ENCODE assay signal across 13 cellular contexts in genomic region chr16:50196736-50197135, GRCh38. TPM values are rescaled to one million over a fixed set of nuclear protein-coding genes. Genes with fewer than 3 reads are reported as not detected.
DNase-seq lines count a peak whose midpoint lies in the region; ATAC-seq, FAIRE-seq and TF ChIP-seq lines count a peak whose summit lies in the region.
"Had no signal": no experiment of that assay in that cellular context is flagged by ENCODE, and none has a peak within 500 bp of the region (broad histone marks: within the 10 kb centered on the region; RNA-seq: fewer than 3 reads in every experiment).

No MANE protein-coding gene starts in this region.

- no peaks in the 10 kb centered on the region for H3K9me3 Mint-ChIP-seq in CD4-positive, alpha-beta T cell
- H3K9me3 Mint-ChIP-seq in activated CD8-positive, alpha-beta T cell treated with anti-CD3 and anti-CD28 coated beads for 36 hours, result no peaks in the 10 kb centered on the region
- no peaks in the 10 kb centered on the region for H3K9me3 Mint-ChIP-seq in immature natural killer cell

- no peak for TF ChIP-seq CTCF in CD4-positive, alpha-beta T cell (IDR thresholded peaks at IDR 0.05)
- TF ChIP-seq CTCF in activated CD8-positive, alpha-beta T cell treated with anti-CD3 and anti-CD28 coated beads for 36 hours (IDR thresholded peaks at IDR 0.05), result no peak
- TF ChIP-seq CTCF in heart left ventricle (IDR thresholded peaks at IDR 0.05), result no peak

- POLR2A ChIA-PET in CD4-positive, alpha-beta T cell (lab: Charles Lee), result interaction anchor here (0.6 to 1.8 kb wide), 9 partner anchors 9 to 172 kb away, joined by 3 to 10 read pairs (median 5); partner anchors contain the start of genes CNEP1R1 and TENT4B
- POLR2A ChIA-PET in activated CD8-positive, alpha-beta T cell treated with anti-CD3 and anti-CD28 coated beads for 36 hours (lab: Charles Lee), result interaction anchor here (0.6 to 1.0 kb wide), 2 partner anchors 24 to 44 kb away, joined by 3 read pairs; partner anchors contain the start of gene TENT4B

- H3K4me1 ChIP-seq in heart left ventricle, result peaks cover 0 to 57% (median 17%) of the 10 kb centered on the region in 12 donors
- H3K4me1 ChIP-seq: uterus had no signal

- intact Hi-C loops in CD4-positive, alpha-beta T cell (cut with DNase I, micrococcal nuclease), result loop anchor here in 1 of 2 experiments (5.0 kb wide), 1 partner anchor 34 kb away; no protein-coding TSS in a partner anchor
- intact Hi-C loops in activated CD8-positive, alpha-beta T cell treated with anti-CD3 and anti-CD28 coated beads for 36 hours (cut with micrococcal nuclease), result no loop called here
- intact Hi-C loops in heart left ventricle (cut with DNase I), result no loop called here

- H3K36me3 ChIP-seq in heart left ventricle, result no peaks in the 10 kb centered on the region
- H3K36me3 ChIP-seq: cardiac muscle cell, HAP-1, uterus had no signal

- H3K4me3 Mint-ChIP-seq in CD4-positive, alpha-beta T cell, result peak overlapping the region; percentile 43
- no peak overlapping the region for H3K4me3 Mint-ChIP-seq in activated CD8-positive, alpha-beta T cell treated with anti-CD3 and anti-CD28 coated beads for 36 hours
- peak overlapping the region; percentile 27 to 67 (median 46) for H3K4me3 Mint-ChIP-seq in immature natural killer cell

- H3K27me3 Mint-ChIP-seq in CD4-positive, alpha-beta T cell, result no peaks in the 10 kb centered on the region
- no peaks in the 10 kb centered on the region for H3K27me3 Mint-ChIP-seq in activated CD8-positive, alpha-beta T cell treated with anti-CD3 and anti-CD28 coated beads for 36 hours
- peaks cover 4 to 11% (median 7%) of the 10 kb centered on the region in 3 donors for H3K27me3 Mint-ChIP-seq in immature natural killer cell (ENCODE audit: low read depth in 3 of 3)

- no peak for FAIRE-seq in HTR-8/SVneo (lab: Jason Lieb, UNC)
- FAIRE-seq: G401.6 had no signal

- peak; percentile 95 for ATAC-seq in CD4-positive, alpha-beta T cell (ENCODE audit: poor library complexity)
- ATAC-seq in activated CD8-positive, alpha-beta T cell treated with anti-CD3 and anti-CD28 coated beads for 36 hours, result peak; percentile 89
- ATAC-seq in heart left ventricle, result no peak

- WGBS in heart left ventricle, 4 donors, result 61 to 83% (median 71%) methylated on average over 1 of the region's 1 CpG

- H3K4me3 ChIP-seq in heart left ventricle, result no peak overlapping the region
- H3K4me3 ChIP-seq: cardiac muscle cell, HAP-1, uterus had no signal

- TF ChIP-seq POLR2A in heart left ventricle (IDR thresholded peaks at IDR 0.05), result no peak

- H3K27ac ChIP-seq in CD4-positive, alpha-beta T cell (ENCODE audit: low read depth, low read length), result no peak overlapping the region
- H3K27ac ChIP-seq in heart left ventricle, result no peak overlapping the region
- H3K27ac ChIP-seq: cardiac muscle cell, uterus had no signal

- H3K27ac Mint-ChIP-seq in CD4-positive, alpha-beta T cell, result peak overlapping the region; percentile 63
- H3K27ac Mint-ChIP-seq in activated CD8-positive, alpha-beta T cell treated with anti-CD3 and anti-CD28 coated beads for 36 hours, result no peak overlapping the region
- H3K27ac Mint-ChIP-seq in immature natural killer cell, result peak overlapping the region in 5 of 6 donors; percentile 46 to 87 (median 78)

- H3K4me1 Mint-ChIP-seq in CD4-positive, alpha-beta T cell (ENCODE audit: low read depth), result peaks cover 59% of the 10 kb centered on the region
- peaks cover 60% of the 10 kb centered on the region for H3K4me1 Mint-ChIP-seq in activated CD8-positive, alpha-beta T cell treated with anti-CD3 and anti-CD28 coated beads for 36 hours (ENCODE audit: low read depth)
- peaks cover 67 to 90% of the 10 kb centered on the region in 2 donors for H3K4me1 Mint-ChIP-seq in immature natural killer cell

- no peaks in the 10 kb centered on the region for H3K9me3 ChIP-seq in CD4-positive, alpha-beta T cell (ENCODE audit: control insufficient read depth, low read length)
- H3K9me3 ChIP-seq in heart left ventricle, result no peaks in the 10 kb centered on the region
- H3K9me3 ChIP-seq: HAP-1, uterus had no signal

- CTCF ChIA-PET in CD4-positive, alpha-beta T cell (lab: Charles Lee), result interaction anchor here (1.3 to 2.2 kb wide), 2 partner anchors 14 to 609 kb away, joined by 3 to 8 read pairs; no protein-coding TSS in a partner anchor
- CTCF ChIA-PET in activated CD8-positive, alpha-beta T cell treated with anti-CD3 and anti-CD28 coated beads for 36 hours (lab: Charles Lee), result interaction anchor here (0.7 to 8.1 kb wide), 7 partner anchors 11 to 173 kb away, joined by 3 to 41 read pairs (median 4); partner anchors contain the start of gene CNEP1R1

- H3K27me3 ChIP-seq in CD4-positive, alpha-beta T cell (ENCODE audit: control insufficient read depth, insufficient read depth, low read length), result no peaks in the 10 kb centered on the region
- no peaks in the 10 kb centered on the region for H3K27me3 ChIP-seq in heart left ventricle
- H3K27me3 ChIP-seq: cardiac muscle cell, uterus had no signal

- H3K36me3 Mint-ChIP-seq in CD4-positive, alpha-beta T cell (ENCODE audit: low read depth), result peaks cover 4% of the 10 kb centered on the region
- H3K36me3 Mint-ChIP-seq in activated CD8-positive, alpha-beta T cell treated with anti-CD3 and anti-CD28 coated beads for 36 hours (ENCODE audit: low read depth), result peaks cover 4% of the 10 kb centered on the region
- H3K36me3 Mint-ChIP-seq in immature natural killer cell, result no peaks in the 10 kb centered on the region

- peak in 6 of 10 experiments; percentile 4 to 15 (median 9) for DNase-seq in CD4-positive, alpha-beta T cell
- DNase-seq in H4 (ENCODE audit: low spot score), result peak; percentile 69
- DNase-seq in activated CD8-positive, alpha-beta T cell treated with anti-CD3 and anti-CD28 coated beads for 36 hours, result peak; percentile 32
- peak; percentile 52 to 61 (median 60) for DNase-seq in immature natural killer cell
- DNase-seq in heart left ventricle, result no peak
- no peak for DNase-seq in cerebellar nuclear complex (lab: John Stamatoyannopoulos, UW)
- DNase-seq in HTR-8/SVneo (ENCODE audit: insufficient read length, low spot score), result no peak
- no peak for DNase-seq in NCI-H1436 treated with DMSO at 0.1 percent for 48 hours (lab: John Stamatoyannopoulos, UW)
- DNase-seq: OCI-M1, uterus had no signal

RNA-seq across cellular contexts. Expression of gene TENT4B, which starts 43.6 kb away (rescaled TPM):
- 10 to 100 TPM; 32.9 to 35.0 TPM for total RNA-seq in CD4-positive, alpha-beta T cell
- total RNA-seq in H4 (2014; rRNA removed; shearing (Covaris generic)), result 3.9 and 6.1 TPM in 2 replicates
- 10 to 100 TPM; 19.0 to 19.2 TPM for total RNA-seq in activated CD8-positive, alpha-beta T cell treated with anti-CD3 and anti-CD28 coated beads for 36 hours
- polyA plus RNA-seq in immature natural killer cell (1 to 10 TPM; 3.4 to 5.9 (median 5.7) TPM), heart left ventricle (1 to 10 TPM; 2.2 to 5.3 TPM)
- total RNA-seq in heart left ventricle, result 1 to 10 TPM; 4.8 to 8.8 (median 7.0) TPM

Comparison
In these comparisons a context has a peak if more than half of its experiments do, and no peak if none do; other contexts are left out.
1. ATAC-seq: peak in CD4-positive, alpha-beta T cell (single experiment) and activated CD8-positive, alpha-beta T cell treated with anti-CD3 and anti-CD28 coated beads for 36 hours (single experiment); none in heart left ventricle (0 of 4).
2. DNase-seq: peak in CD4-positive, alpha-beta T cell (6 of 10), H4 (single experiment), activated CD8-positive, alpha-beta T cell treated with anti-CD3 and anti-CD28 coated beads for 36 hours (single experiment) and immature natural killer cell (3 of 3); none in heart left ventricle (0 of 5), cerebellar nuclear complex (0 of 2), HTR-8/SVneo (single experiment) and NCI-H1436 treated with DMSO at 0.1 percent for 48 hours (single experiment).